12 cellular contexts compared by ENCODE assay signal in the genomic region with DNA sequence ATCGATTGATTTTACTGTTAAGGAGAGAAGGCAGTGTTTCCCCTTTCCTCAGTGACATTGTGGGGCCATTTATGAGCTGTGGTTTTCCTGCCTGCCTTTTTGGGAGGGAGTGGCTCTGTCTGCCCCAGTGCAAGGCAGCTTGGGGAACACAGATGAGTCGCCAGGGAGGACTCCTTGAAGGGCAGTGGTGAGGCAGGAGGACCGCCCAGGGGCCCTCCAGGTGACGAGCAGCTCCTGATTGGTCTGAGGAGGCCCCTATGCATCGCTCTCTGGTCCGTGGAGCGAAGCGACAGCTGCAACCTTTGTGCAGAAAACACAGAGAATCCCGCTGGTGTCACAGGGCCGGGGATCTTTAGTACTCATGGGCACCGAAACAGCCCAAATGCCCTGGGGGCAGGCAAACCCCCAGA.
DNase-seq lines count a peak whose midpoint lies in the region; TF ChIP-seq lines count a peak whose summit lies in the region.
"Had no signal": no experiment of that assay in that cellular context is flagged by ENCODE, and none has a peak within 500 bp of the region (broad histone marks: within the 10 kb centered on the region; RNA-seq: fewer than 3 reads in every experiment).

No MANE protein-coding gene starts in this region.

- no peaks in the 10 kb centered on the region for H3K79me2 ChIP-seq in osteoblast (ENCODE audit: insufficient read depth, low read length)

- POLR2A ChIA-PET in HEK293 (lab: Yijun Ruan, JAX), result no interaction called here

- CTCF ChIA-PET in HEK293 (lab: Yijun Ruan, JAX), result interaction anchor here (0.7 to 1.4 kb wide), 4 partner anchors 10 to 52 kb away, joined by 3 to 6 read pairs (median 3); no protein-coding TSS in a partner anchor

- H3K36me3 Mint-ChIP-seq in T-helper 1 cell treated with Interleukin-12 subunit alpha and Interleukin-12 subunit beta and Interleukin-4 antibody, amounts not matched to agents 30 μg/mL and 1 μg/mL, for 36 hours (ENCODE audit: low read depth), result no peaks in the 10 kb centered on the region

- H3K9me3 ChIP-seq in HEK293 (ENCODE audit: control insufficient read depth, insufficient read depth, low read depth, low read length) (no peaks in the 10 kb centered on the region), osteoblast (ENCODE audit: low read depth, low read length) (no peaks in the 10 kb centered on the region)
- H3K9me3 ChIP-seq: A549, HAP-1 had no signal

- no peaks in the 10 kb centered on the region for H4K20me1 ChIP-seq in osteoblast (ENCODE audit: insufficient read depth, low read length)

- H3K27me3 Mint-ChIP-seq in T-helper 1 cell treated with Interleukin-12 subunit alpha and Interleukin-12 subunit beta and Interleukin-4 antibody, amounts not matched to agents 30 μg/mL and 1 μg/mL, for 36 hours (ENCODE audit: low read depth), result peaks cover 4% of the 10 kb centered on the region

- no peak overlapping the region for H3K4me2 ChIP-seq in osteoblast (ENCODE audit: insufficient read depth, low read length)
- H3K4me2 ChIP-seq: A549 had no signal

- H3K4me1 ChIP-seq in HEK293 (ENCODE audit: control insufficient read depth, insufficient read depth, low read length) (no peaks in the 10 kb centered on the region), osteoblast (ENCODE audit: insufficient read depth, low read length) (peaks cover 17% of the 10 kb centered on the region)

- TF ChIP-seq CTCF in HEK293 (tag by site-specific recombination; IDR thresholded peaks at IDR 0.05) (no peak), osteoblast (IDR thresholded peaks at IDR 0.05; ENCODE audit: extremely low read depth, low read depth, low read length) (no peak)

- H3K4me3 ChIP-seq in HEK293 (ENCODE audit: low read depth, low read length), result no peak overlapping the region
- no peak overlapping the region for H3K4me3 ChIP-seq in osteoblast (ENCODE audit: insufficient read depth, low read length)
- H3K4me3 ChIP-seq: A549, HAP-1 had no signal

- H3K9me3 Mint-ChIP-seq in T-helper 1 cell treated with Interleukin-12 subunit alpha and Interleukin-12 subunit beta and Interleukin-4 antibody, amounts not matched to agents 30 μg/mL and 1 μg/mL, for 36 hours, result no peaks in the 10 kb centered on the region

- no peak overlapping the region for H3K27ac ChIP-seq in HEK293 (ENCODE audit: extremely low read depth, low read depth, low read length)
- no peak overlapping the region for H3K27ac ChIP-seq in osteoblast (ENCODE audit: low read depth, low read length)
- H3K27ac ChIP-seq: A549 had no signal

- H3K27ac Mint-ChIP-seq in T-helper 1 cell treated with Interleukin-12 subunit alpha and Interleukin-12 subunit beta and Interleukin-4 antibody, amounts not matched to agents 30 μg/mL and 1 μg/mL, for 36 hours, result peak overlapping the region; percentile 27

- peaks cover 33% of the 10 kb centered on the region for H3K4me1 Mint-ChIP-seq in T-helper 1 cell treated with Interleukin-12 subunit alpha and Interleukin-12 subunit beta and Interleukin-4 antibody, amounts not matched to agents 30 μg/mL and 1 μg/mL, for 36 hours (ENCODE audit: low read depth)

- no peak overlapping the region for H2AFZ ChIP-seq in osteoblast (ENCODE audit: low read length)

- DNase-seq in T-helper 1 cell (no peak), SIG-M5 (lab: John Stamatoyannopoulos, UW) (peak; percentile 18), osteoblast (ENCODE audit: insufficient read length, low spot score, missing footprints) (peak; percentile 82), RKO (ENCODE audit: low spot score) (no peak), HuH-7.5 (ENCODE audit: low spot score) (no peak), NCI-H1105 (lab: John Stamatoyannopoulos, UW) (no peak)
- DNase-seq: kidney glomerular epithelial cell, NCI-H526 had no signal

- H3K36me3 ChIP-seq in HEK293 (ENCODE audit: control insufficient read depth in 2 of 2, insufficient read depth in 1 of 2, low read length in 2 of 2) (no peaks in the 10 kb centered on the region), osteoblast (ENCODE audit: insufficient read depth, low read length) (no peaks in the 10 kb centered on the region)
- H3K36me3 ChIP-seq: HAP-1 had no signal

- H3K4me3 Mint-ChIP-seq in T-helper 1 cell treated with Interleukin-12 subunit alpha and Interleukin-12 subunit beta and Interleukin-4 antibody, amounts not matched to agents 30 μg/mL and 1 μg/mL, for 36 hours, result peak overlapping the region; percentile 42

- H3K27me3 ChIP-seq in osteoblast (ENCODE audit: insufficient read depth, low read length), result no peaks in the 10 kb centered on the region

TF ChIP-seq in HEK293, 187 proteins besides CTCF, POLR2A, EP300 and RAD21:
- TF ChIP-seq ZNF248 (tag by site-specific recombination; IDR thresholded peaks at IDR 0.05), result no peak
- peak; percentile 21; the same call in 1 of the 2 replicates for TF ChIP-seq KLF1 (tag by site-specific recombination; IDR thresholded peaks at IDR 0.05)

Comparison
In these comparisons a context has a peak if more than half of its experiments do, and no peak if none do; other contexts are left out.
1. DNase-seq: peak in SIG-M5 (single experiment) and osteoblast (single experiment); none in T-helper 1 cell (0 of 5), RKO (single experiment), HuH-7.5 (single experiment) and NCI-H1105 (single experiment).